In the genomic region with DNA sequence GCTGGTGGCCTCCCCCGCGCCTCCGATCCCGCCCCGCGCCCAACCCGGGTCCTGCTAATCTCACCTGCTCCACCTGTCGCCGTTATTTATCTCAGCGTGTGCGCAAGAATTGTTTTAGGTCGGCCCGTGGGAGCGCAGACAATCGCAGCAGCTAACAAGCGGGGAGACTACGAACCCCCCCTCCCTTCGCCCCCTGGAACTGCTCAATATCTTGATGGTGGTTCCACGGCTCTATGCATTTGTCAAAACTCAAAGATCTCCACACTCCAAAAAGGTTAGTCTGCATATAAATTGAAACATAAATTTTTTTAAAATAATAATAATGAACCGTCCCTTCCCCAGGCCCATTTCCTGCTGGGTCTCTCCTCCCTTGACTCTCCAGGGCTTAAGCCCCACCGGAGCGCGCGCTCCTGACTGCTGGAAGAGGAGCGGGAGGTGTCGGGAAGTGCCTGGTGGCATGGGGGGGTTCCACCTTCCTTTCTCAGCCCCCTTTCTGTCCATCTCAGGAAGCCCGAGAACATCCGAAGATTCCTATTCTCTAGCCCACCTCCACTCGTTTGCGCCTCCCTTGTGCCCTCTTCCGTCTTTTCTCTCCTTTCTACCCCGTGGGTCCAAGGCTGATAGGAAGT, we compare ENCODE assay signal across 8 cellular contexts. TPM values are rescaled to one million over a fixed set of nuclear protein-coding genes. Genes with fewer than 3 reads are reported as not detected.
DNase-seq lines count a peak whose midpoint lies in the region; ATAC-seq and TF ChIP-seq lines count a peak whose summit lies in the region.

No MANE protein-coding gene starts in this region.

- H3K36me3 Mint-ChIP-seq in activated CD4-positive, alpha-beta T cell treated with anti-CD3 and anti-CD28 coated beads, Interleukin-2, amount 10 ng/mL, durations not matched to agents 7 days and 5 days (ENCODE audit: low read depth): no peaks in the 10 kb centered on the region

- peak overlapping the region; percentile 69 for H3K4me3 Mint-ChIP-seq in activated CD4-positive, alpha-beta T cell treated with anti-CD3 and anti-CD28 coated beads, Interleukin-2, amount 10 ng/mL, durations not matched to agents 7 days and 5 days

- in situ Hi-C loops in GM13977 (cut with MboI; ENCODE audit: low pct_unique_long_range_greater_than_20kb, low sequenced_read_pairs, unreplicated experiment): loop anchor here (10.0 to 25.0 kb wide), 2 partner anchors 214 to 312 kb away; no protein-coding TSS in a partner anchor

- ATAC-seq in GM19397 (IDR thresholded peaks at IDR 0.05; ENCODE audit: unreplicated experiment): no peak

- no peak overlapping the region for H3K27ac Mint-ChIP-seq in activated CD4-positive, alpha-beta T cell treated with anti-CD3 and anti-CD28 coated beads, Interleukin-2, amount 10 ng/mL, durations not matched to agents 7 days and 5 days

- POLR2A ChIA-PET in activated CD4-positive, alpha-beta T cell treated with anti-CD3 and anti-CD28 coated beads, Interleukin-2, amount 10 ng/mL, durations not matched to agents 7 days and 5 days (lab: Charles Lee): no interaction called here

- H3K4me1 Mint-ChIP-seq in activated CD4-positive, alpha-beta T cell treated with anti-CD3 and anti-CD28 coated beads, Interleukin-2, amount 10 ng/mL, durations not matched to agents 7 days and 5 days: peaks cover 26% of the 10 kb centered on the region

- TF ChIP-seq CTCF in fibroblast of villous mesenchyme (IDR thresholded peaks at IDR 0.05; ENCODE audit: insufficient read depth, low read depth, low read length): no peak
- no peak for TF ChIP-seq CTCF in GM13977 (IDR thresholded peaks at IDR 0.05; ENCODE audit: extremely low read depth, insufficient read depth, missing control alignments)

- H3K27me3 Mint-ChIP-seq in activated CD4-positive, alpha-beta T cell treated with anti-CD3 and anti-CD28 coated beads, Interleukin-2, amount 10 ng/mL, durations not matched to agents 7 days and 5 days: peaks cover 66% of the 10 kb centered on the region

- H3K4me3 ChIP-seq in fibroblast of villous mesenchyme (ENCODE audit: low read depth, low read length): peak overlapping the region; percentile 74

- CTCF ChIA-PET in activated CD4-positive, alpha-beta T cell treated with anti-CD3 and anti-CD28 coated beads, Interleukin-2, amount 10 ng/mL, durations not matched to agents 7 days and 5 days (lab: Charles Lee): interaction anchor here (1.0 to 2.6 kb wide), 3 partner anchors 13 to 160 kb away, joined by 3 to 7 read pairs (median 4); no protein-coding TSS in a partner anchor

- peak; percentile 76 for DNase-seq in stimulated activated CD4-positive, alpha-beta T cell treated with anti-CD3 and anti-CD28 coated beads, Interleukin-2, amount 100 ng/mL, for 4 hours (ENCODE audit: low read depth)
- no peak for DNase-seq in stimulated activated CD4-positive, alpha-beta T cell treated with anti-CD3 and anti-CD28 coated beads, Interleukin-4, amount 100 ng/mL, for 24 hours
- DNase-seq in activated CD4-positive, alpha-beta T cell treated with anti-CD3 and anti-CD28 coated beads, Interleukin-2, amount 10 ng/mL, durations not matched to agents 7 days and 5 days: peak; percentile 44
- no peak for DNase-seq in fibroblast of villous mesenchyme (ENCODE audit: low read depth)
- DNase-seq in stimulated activated CD4-positive, alpha-beta T cell treated with anti-CD3 and anti-CD28 coated beads, Interleukin-4, amount 100 ng/mL, for 1 hour: peak; percentile 67
- no peak for DNase-seq in germinal center (ENCODE audit: low spot score)
- DNase-seq in GM13977 (ENCODE audit: low spot score): no peak

- H3K9me3 Mint-ChIP-seq in activated CD4-positive, alpha-beta T cell treated with anti-CD3 and anti-CD28 coated beads, Interleukin-2, amount 10 ng/mL, durations not matched to agents 7 days and 5 days: no peaks in the 10 kb centered on the region

RNA-seq across cellular contexts. Expression of a gene that starts 1.6 kb away (rescaled TPM):
- total RNA-seq in activated CD4-positive, alpha-beta T cell treated with anti-CD3 and anti-CD28 coated beads, Interleukin-2, amount 10 ng/mL, durations not matched to agents 7 days and 5 days: 1 to 10 TPM; 1.3 to 2.2 TPM
- total RNA-seq in fibroblast of villous mesenchyme: 5.2 and 5.8 TPM in 2 replicates

Comparison
In these comparisons a context has a peak if more than half of its experiments do, and no peak if none do; other contexts are left out.
1. DNase-seq: peak in stimulated activated CD4-positive, alpha-beta T cell treated with anti-CD3 and anti-CD28 coated beads, Interleukin-2, amount 100 ng/mL, for 4 hours (single experiment), activated CD4-positive, alpha-beta T cell treated with anti-CD3 and anti-CD28 coated beads, Interleukin-2, amount 10 ng/mL, durations not matched to agents 7 days and 5 days (single experiment) and stimulated activated CD4-positive, alpha-beta T cell treated with anti-CD3 and anti-CD28 coated beads, Interleukin-4, amount 100 ng/mL, for 1 hour (single experiment); none in stimulated activated CD4-positive, alpha-beta T cell treated with anti-CD3 and anti-CD28 coated beads, Interleukin-4, amount 100 ng/mL, for 24 hours (single experiment), fibroblast of villous mesenchyme (single experiment), germinal center (single experiment) and GM13977 (single experiment).